ENCODE assay signal across 35 cellular contexts in genomic region chr3:175066617-175067415, GRCh38.
"Had no signal": no experiment of that assay in that cellular context is flagged by ENCODE, and none has a peak within 500 bp of the region (broad histone marks: within the 10 kb centered on the region; RNA-seq: fewer than 3 reads in every experiment).

No MANE protein-coding gene starts in this region.

- H3K4me3 Mint-ChIP-seq: activated B cell treated with CpG ODN at 0.5 μM for 24 hours; activated CD4-positive, alpha-beta memory T cell treated with anti-CD3 and anti-CD28 coated beads for 36 hours; activated CD4-positive, alpha-beta T cell treated with anti-CD3 and anti-CD28 coated beads, Interleukin-2, amount 10 ng/mL, durations not matched to agents 24 days and 14 days; activated CD8-positive, alpha-beta memory T cell treated with anti-CD3 and anti-CD28 coated beads, Interleukin-2, amount 10 ng/mL, durations not matched to agents 7 days and 5 days; activated CD8-positive, alpha-beta T cell treated with anti-CD3 and anti-CD28 coated beads, Interleukin-2, amount 10 ng/mL, durations not matched to agents 7 days and 5 days; activated naive CD4-positive, alpha-beta T cell treated with anti-CD3 and anti-CD28 coated beads for 36 hours; activated naive CD4-positive, alpha-beta T cell treated with anti-CD3 and anti-CD28 coated beads, Interleukin-2, amount 50 U/mL, for 24 hours; activated naive CD8-positive, alpha-beta T cell treated with anti-CD3 and anti-CD28 coated beads for 36 hours; activated naive CD8-positive, alpha-beta T cell treated with anti-CD3 and anti-CD28 coated beads, Interleukin-2, amount 50 U/mL, for 24 hours; activated T-helper 1 cell treated with anti-CD3 and anti-CD28 coated beads, Interleukin-12 subunit alpha, Interleukin-12 subunit beta, Interleukin-2, Interleukin-4 antibody, amounts not matched to agents 30 ng/mL and 10 ng/mL and 1 ng/mL, durations not matched to agents 14 hours and 24 hours and 36 hours; central memory CD8-positive, alpha-beta T cell; dendritic cell treated with granulocyte-macrophage colony-stimulating factor and Interleukin-4, amounts not matched to agents 40 ng/mL and 50 ng/mL, for 4 days; endodermal cell; T-helper 17 cell; T-helper 2 cell treated with Interferon-gamma antibody and Interleukin-4, amounts not matched to agents 5 μg/mL and 100 μg/mL, for 36 hours had no signal

- ATAC-seq: activated CD4-positive, CD25-positive, alpha-beta regulatory T cell treated with anti-CD3 and anti-CD28 coated beads, Interleukin-2, amount 50 U/mL, for 24 hours; activated CD8-positive, alpha-beta memory T cell treated with anti-CD3 and anti-CD28 coated beads, Interleukin-2, amount 10 ng/mL, durations not matched to agents 7 days and 5 days; activated CD8-positive, alpha-beta T cell treated with anti-CD3 and anti-CD28 coated beads, Interleukin-2, amount 10 ng/mL, durations not matched to agents 7 days and 5 days; activated naive CD8-positive, alpha-beta T cell treated with anti-CD3 and anti-CD28 coated beads, Interleukin-2, amount 50 U/mL, for 24 hours; esophagus mucosa; foreskin keratinocyte; gastrocnemius medialis; T-helper 17 cell had no signal

- H3K36me3 ChIP-seq: adrenal gland, brain microvascular endothelial cell, gastrocnemius medialis, WERI-Rb-1 had no signal

- H3K36me3 Mint-ChIP-seq: activated CD4-positive, alpha-beta memory T cell treated with anti-CD3 and anti-CD28 coated beads for 36 hours; activated CD8-positive, alpha-beta memory T cell treated with anti-CD3 and anti-CD28 coated beads, Interleukin-2, amount 10 ng/mL, durations not matched to agents 7 days and 5 days; activated naive CD8-positive, alpha-beta T cell treated with anti-CD3 and anti-CD28 coated beads for 36 hours had no signal

- H3K27me3 Mint-ChIP-seq: activated B cell treated with CpG ODN at 0.5 μM for 24 hours; activated CD4-positive, alpha-beta memory T cell treated with anti-CD3 and anti-CD28 coated beads for 36 hours; activated CD4-positive, alpha-beta T cell treated with anti-CD3 and anti-CD28 coated beads, Interleukin-2, amount 10 ng/mL, durations not matched to agents 24 days and 14 days; activated CD8-positive, alpha-beta memory T cell treated with anti-CD3 and anti-CD28 coated beads, Interleukin-2, amount 10 ng/mL, durations not matched to agents 7 days and 5 days; activated naive CD4-positive, alpha-beta T cell treated with anti-CD3 and anti-CD28 coated beads, Interleukin-2, amount 50 U/mL, for 24 hours; activated naive CD8-positive, alpha-beta T cell treated with anti-CD3 and anti-CD28 coated beads for 36 hours; activated naive CD8-positive, alpha-beta T cell treated with anti-CD3 and anti-CD28 coated beads, Interleukin-2, amount 50 U/mL, for 24 hours; central memory CD8-positive, alpha-beta T cell; dendritic cell treated with granulocyte-macrophage colony-stimulating factor and Interleukin-4, amounts not matched to agents 40 ng/mL and 50 ng/mL, for 4 days; T-helper 17 cell had no signal

- H3K9me3 Mint-ChIP-seq: activated CD4-positive, alpha-beta T cell treated with anti-CD3 and anti-CD28 coated beads, Interleukin-2, amount 10 ng/mL, durations not matched to agents 24 days and 14 days; activated naive CD4-positive, alpha-beta T cell treated with anti-CD3 and anti-CD28 coated beads, Interleukin-2, amount 50 U/mL, for 24 hours; activated T-helper 1 cell treated with anti-CD3 and anti-CD28 coated beads, Interleukin-12 subunit alpha, Interleukin-12 subunit beta, Interleukin-2, Interleukin-4 antibody, amounts not matched to agents 30 ng/mL and 10 ng/mL and 1 ng/mL, durations not matched to agents 14 hours and 24 hours and 36 hours; activated T-helper 2 cell treated with anti-CD3 and anti-CD28 coated beads, Interferon-gamma antibody, Interleukin-2, Interleukin-4, amounts not matched to agents 10 μg/mL and 5 μg/mL and 100 μg/mL, durations not matched to agents 14 hours and 24 hours and 36 hours; central memory CD8-positive, alpha-beta T cell; endodermal cell had no signal

- H3K4me1 ChIP-seq: adrenal gland, foreskin keratinocyte, gastrocnemius medialis had no signal

- H3K4me1 Mint-ChIP-seq: activated B cell treated with CpG ODN at 0.5 μM for 24 hours; activated CD4-positive, alpha-beta T cell treated with anti-CD3 and anti-CD28 coated beads, Interleukin-2, amount 10 ng/mL, durations not matched to agents 24 days and 14 days; activated CD8-positive, alpha-beta memory T cell treated with anti-CD3 and anti-CD28 coated beads, Interleukin-2, amount 10 ng/mL, durations not matched to agents 7 days and 5 days; activated naive CD4-positive, alpha-beta T cell treated with anti-CD3 and anti-CD28 coated beads, Interleukin-2, amount 50 U/mL, for 24 hours; activated naive CD8-positive, alpha-beta T cell treated with anti-CD3 and anti-CD28 coated beads for 36 hours; activated naive CD8-positive, alpha-beta T cell treated with anti-CD3 and anti-CD28 coated beads, Interleukin-2, amount 50 U/mL, for 24 hours; central memory CD8-positive, alpha-beta T cell; T-helper 17 cell had no signal

- H3K27me3 ChIP-seq: adrenal gland, brain microvascular endothelial cell, dorsolateral prefrontal cortex, foreskin keratinocyte, gastrocnemius medialis had no signal

- H3K27ac ChIP-seq: adrenal gland, brain microvascular endothelial cell, coronary artery, dorsolateral prefrontal cortex, foreskin keratinocyte, gastrocnemius medialis, WERI-Rb-1 had no signal

- DNase-seq: activated B cell treated with CpG ODN at 0.5 μM for 24 hours; activated CD4-positive, alpha-beta memory T cell treated with anti-CD3 and anti-CD28 coated beads for 36 hours; activated CD4-positive, alpha-beta T cell treated with anti-CD3 and anti-CD28 coated beads, Interleukin-2, amount 10 ng/mL, durations not matched to agents 24 days and 14 days; activated CD8-positive, alpha-beta memory T cell treated with anti-CD3 and anti-CD28 coated beads, Interleukin-2, amount 10 ng/mL, durations not matched to agents 7 days and 5 days; activated CD8-positive, alpha-beta memory T cell treated with anti-CD3 and anti-CD28 coated beads, Interleukin-2, amount 50 U/mL, for 4 hours; activated CD8-positive, alpha-beta T cell treated with anti-CD3 and anti-CD28 coated beads, Interleukin-2, amount 10 ng/mL, durations not matched to agents 7 days and 5 days; activated effector memory CD4-positive, alpha-beta T cell treated with anti-CD3 and anti-CD28 coated beads, Interleukin-2, amount 50 U/mL, for 16 hours; activated naive CD4-positive, alpha-beta T cell treated with anti-CD3 and anti-CD28 coated beads for 36 hours; activated naive CD8-positive, alpha-beta T cell treated with anti-CD3 and anti-CD28 coated beads for 36 hours; activated naive CD8-positive, alpha-beta T cell treated with anti-CD3 and anti-CD28 coated beads, Interleukin-2, amount 50 U/mL, for 24 hours; activated T-cell treated with anti-CD3 and anti-CD28 coated beads, Interleukin-2, amount 50 U/mL, for 1 hour; activated T-cell treated with anti-CD3 and anti-CD28 coated beads, Interleukin-2, amount 50 U/mL, for 48 hours; adrenal gland; amygdala; aorta; dorsolateral prefrontal cortex; effector memory CD4-positive, alpha-beta T cell; endodermal cell; foreskin keratinocyte; gastrocnemius medialis; glutamatergic neuron; T-helper 1 cell; T-helper 17 cell; T1000; WERI-Rb-1 had no signal

- H3K9me3 ChIP-seq: adrenal gland, gastrocnemius medialis had no signal

- H3K27ac Mint-ChIP-seq: activated B cell treated with CpG ODN at 0.5 μM for 24 hours; activated CD4-positive, alpha-beta memory T cell treated with anti-CD3 and anti-CD28 coated beads for 36 hours; activated CD4-positive, alpha-beta T cell treated with anti-CD3 and anti-CD28 coated beads, Interleukin-2, amount 10 ng/mL, durations not matched to agents 24 days and 14 days; activated CD8-positive, alpha-beta memory T cell treated with anti-CD3 and anti-CD28 coated beads, Interleukin-2, amount 10 ng/mL, durations not matched to agents 7 days and 5 days; activated CD8-positive, alpha-beta T cell treated with anti-CD3 and anti-CD28 coated beads, Interleukin-2, amount 10 ng/mL, durations not matched to agents 7 days and 5 days; activated naive CD4-positive, alpha-beta T cell treated with anti-CD3 and anti-CD28 coated beads for 36 hours; activated naive CD4-positive, alpha-beta T cell treated with anti-CD3 and anti-CD28 coated beads, Interleukin-2, amount 50 U/mL, for 24 hours; activated naive CD8-positive, alpha-beta T cell treated with anti-CD3 and anti-CD28 coated beads for 36 hours; activated naive CD8-positive, alpha-beta T cell treated with anti-CD3 and anti-CD28 coated beads, Interleukin-2, amount 50 U/mL, for 24 hours; activated T-helper 1 cell treated with anti-CD3 and anti-CD28 coated beads, Interleukin-12 subunit alpha, Interleukin-12 subunit beta, Interleukin-2, Interleukin-4 antibody, amounts not matched to agents 30 ng/mL and 10 ng/mL and 1 ng/mL, durations not matched to agents 14 hours and 24 hours and 36 hours; activated T-helper 2 cell treated with anti-CD3 and anti-CD28 coated beads, Interferon-gamma antibody, Interleukin-2, Interleukin-4, amounts not matched to agents 10 μg/mL and 5 μg/mL and 100 μg/mL, durations not matched to agents 14 hours and 24 hours and 36 hours; dendritic cell treated with granulocyte-macrophage colony-stimulating factor and Interleukin-4, amounts not matched to agents 40 ng/mL and 50 ng/mL, for 4 days; endodermal cell; T-helper 17 cell; T-helper 2 cell treated with Interferon-gamma antibody and Interleukin-4, amounts not matched to agents 5 μg/mL and 100 μg/mL, for 36 hours had no signal

- H3K4me3 ChIP-seq: adrenal gland, coronary artery, dorsolateral prefrontal cortex, gastrocnemius medialis had no signal
